25 cellular contexts compared by ENCODE assay signal in genomic region chr6:28491984-28492317, GRCh38. TPM values are rescaled to one million over a fixed set of nuclear protein-coding genes. Genes with fewer than 3 reads are reported as not detected.
"Had no signal": no experiment of that assay in that cellular context is flagged by ENCODE, and none has a peak within 500 bp of the region (broad histone marks: within the 10 kb centered on the region; RNA-seq: fewer than 3 reads in every experiment).

No MANE protein-coding gene starts in this region.

- H3K4me3 Mint-ChIP-seq: activated CD4-positive, alpha-beta memory T cell treated with anti-CD3 and anti-CD28 coated beads for 36 hours; activated naive CD8-positive, alpha-beta T cell treated with anti-CD3 and anti-CD28 coated beads, Interleukin-2, amount 10 ng/mL, durations not matched to agents 7 days and 5 days; effector memory CD8-positive, alpha-beta T cell; T-helper 2 cell treated with Interferon-gamma antibody and Interleukin-4, amounts not matched to agents 5 μg/mL and 100 μg/mL, for 36 hours had no signal

- H3K4me1 ChIP-seq: foreskin keratinocyte, psoas muscle had no signal

- DNase-seq: activated CD4-positive, alpha-beta memory T cell treated with anti-CD3 and anti-CD28 coated beads for 36 hours; activated CD4-positive, alpha-beta T cell treated with anti-CD3 and anti-CD28 coated beads for 4 hours; activated naive CD8-positive, alpha-beta T cell treated with anti-CD3 and anti-CD28 coated beads, Interleukin-2, amount 10 ng/mL, durations not matched to agents 7 days and 5 days; activated T-cell treated with anti-CD3 and anti-CD28 coated beads for 4 hours; amygdala; body of pancreas; effector memory CD8-positive, alpha-beta T cell; foreskin keratinocyte; hypothalamus; psoas muscle; testis had no signal

- H3K36me3 ChIP-seq: upper lobe of left lung had no signal

- H3K4me3 ChIP-seq: body of pancreas, lung, psoas muscle, upper lobe of left lung had no signal

- H3K36me3 Mint-ChIP-seq: activated CD4-positive, alpha-beta memory T cell treated with anti-CD3 and anti-CD28 coated beads for 36 hours; activated naive CD8-positive, alpha-beta T cell treated with anti-CD3 and anti-CD28 coated beads, Interleukin-2, amount 10 ng/mL, durations not matched to agents 7 days and 5 days had no signal

- H3K27ac ChIP-seq: body of pancreas, epithelial cell of prostate, foreskin keratinocyte, psoas muscle, testis, upper lobe of left lung had no signal

- H3K9me3 Mint-ChIP-seq: activated CD4-positive, alpha-beta memory T cell treated with anti-CD3 and anti-CD28 coated beads for 36 hours; activated T-helper 1 cell treated with anti-CD3 and anti-CD28 coated beads, Interleukin-12 subunit alpha, Interleukin-12 subunit beta, Interleukin-2, Interleukin-4 antibody, amounts not matched to agents 30 ng/mL and 10 ng/mL and 1 ng/mL, durations not matched to agents 14 hours and 24 hours and 36 hours; effector memory CD8-positive, alpha-beta T cell; T-helper 2 cell treated with Interferon-gamma antibody and Interleukin-4, amounts not matched to agents 5 μg/mL and 100 μg/mL, for 36 hours had no signal

- ATAC-seq: body of pancreas; effector memory CD8-positive, alpha-beta T cell; foreskin keratinocyte; left lobe of liver; psoas muscle; right cardiac atrium had no signal

- H3K27ac Mint-ChIP-seq: activated CD4-positive, alpha-beta memory T cell treated with anti-CD3 and anti-CD28 coated beads for 36 hours; activated naive CD8-positive, alpha-beta T cell treated with anti-CD3 and anti-CD28 coated beads, Interleukin-2, amount 10 ng/mL, durations not matched to agents 7 days and 5 days; activated T-helper 1 cell treated with anti-CD3 and anti-CD28 coated beads, Interleukin-12 subunit alpha, Interleukin-12 subunit beta, Interleukin-2, Interleukin-4 antibody, amounts not matched to agents 30 ng/mL and 10 ng/mL and 1 ng/mL, durations not matched to agents 14 hours and 24 hours and 36 hours; effector memory CD8-positive, alpha-beta T cell; T-helper 2 cell treated with Interferon-gamma antibody and Interleukin-4, amounts not matched to agents 5 μg/mL and 100 μg/mL, for 36 hours had no signal

- H3K9me3 ChIP-seq: body of pancreas, psoas muscle, testis, upper lobe of left lung had no signal

- H3K27me3 ChIP-seq: testis, upper lobe of left lung had no signal

RNA-seq across cellular contexts. Expression of gene GPX6, which starts 23.6 kb away (rescaled TPM):
- total RNA-seq: activated CD4-positive, alpha-beta memory T cell treated with anti-CD3 and anti-CD28 coated beads for 36 hours; activated naive CD8-positive, alpha-beta T cell treated with anti-CD3 and anti-CD28 coated beads, Interleukin-2, amount 10 ng/mL, durations not matched to agents 7 days and 5 days; activated T-helper 1 cell treated with anti-CD3 and anti-CD28 coated beads, Interleukin-12 subunit alpha, Interleukin-12 subunit beta, Interleukin-2, Interleukin-4 antibody, amounts not matched to agents 30 ng/mL and 10 ng/mL and 1 ng/mL, durations not matched to agents 14 hours and 24 hours and 36 hours; body of pancreas; cardiac septum; dermis microvascular lymphatic vessel endothelial cell; fibroblast of lung; foreskin keratinocyte; left lobe of liver; osteoblast; psoas muscle; right cardiac atrium; skeletal muscle tissue; upper lobe of left lung had no signal
- polyA plus RNA-seq: fibroblast of lung, foreskin keratinocyte, keratinocyte, lung, neural cell, psoas muscle, right cardiac atrium had no signal

RNA-seq across cellular contexts. Expression of gene GPX5, which starts 33.7 kb away (rescaled TPM):
- total RNA-seq: activated CD4-positive, alpha-beta memory T cell treated with anti-CD3 and anti-CD28 coated beads for 36 hours; activated naive CD8-positive, alpha-beta T cell treated with anti-CD3 and anti-CD28 coated beads, Interleukin-2, amount 10 ng/mL, durations not matched to agents 7 days and 5 days; activated T-helper 1 cell treated with anti-CD3 and anti-CD28 coated beads, Interleukin-12 subunit alpha, Interleukin-12 subunit beta, Interleukin-2, Interleukin-4 antibody, amounts not matched to agents 30 ng/mL and 10 ng/mL and 1 ng/mL, durations not matched to agents 14 hours and 24 hours and 36 hours; body of pancreas; cardiac septum; dermis microvascular lymphatic vessel endothelial cell; fibroblast of lung; foreskin keratinocyte; left lobe of liver; lung; osteoblast; psoas muscle; right cardiac atrium; skeletal muscle tissue; upper lobe of left lung had no signal
- polyA plus RNA-seq: fibroblast of lung, foreskin keratinocyte, keratinocyte, lung, neural cell, psoas muscle, right cardiac atrium had no signal

RNA-seq across cellular contexts. Expression of gene ZSCAN23, which starts 48.7 kb away (rescaled TPM):
- polyA plus RNA-seq: foreskin keratinocyte had no signal
